In the genomic region with DNA sequence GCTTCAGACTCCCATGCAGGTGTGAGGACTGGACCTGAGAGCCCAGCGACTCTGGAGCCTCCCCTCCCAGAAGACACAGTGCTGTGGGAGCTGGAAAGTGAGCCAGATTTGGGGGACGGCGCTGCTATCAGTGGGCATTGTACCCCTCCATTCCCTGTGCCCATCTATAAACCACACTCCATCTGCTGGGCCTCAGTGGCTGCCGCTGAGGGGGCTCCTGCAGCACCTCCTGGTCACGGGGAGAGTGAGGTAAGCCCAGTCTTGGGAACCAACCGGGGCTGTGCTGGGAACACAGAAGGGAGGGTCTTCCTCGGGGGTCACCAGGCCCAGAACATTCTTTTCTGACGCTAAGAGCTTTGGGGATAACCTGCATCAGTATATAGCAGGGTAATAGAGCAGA, we compare ENCODE assay signal across 1 cellular context.
A peak's percentile ranks its signal among the peaks of the same experiment; 100 is the strongest.
TF ChIP-seq lines count a peak whose summit lies in the region.

No MANE protein-coding gene starts in this region.

TF ChIP-seq in HepG2, 621 proteins besides CTCF, POLR2A, EP300 and RAD21:
- TF ChIP-seq, protein P1, sequence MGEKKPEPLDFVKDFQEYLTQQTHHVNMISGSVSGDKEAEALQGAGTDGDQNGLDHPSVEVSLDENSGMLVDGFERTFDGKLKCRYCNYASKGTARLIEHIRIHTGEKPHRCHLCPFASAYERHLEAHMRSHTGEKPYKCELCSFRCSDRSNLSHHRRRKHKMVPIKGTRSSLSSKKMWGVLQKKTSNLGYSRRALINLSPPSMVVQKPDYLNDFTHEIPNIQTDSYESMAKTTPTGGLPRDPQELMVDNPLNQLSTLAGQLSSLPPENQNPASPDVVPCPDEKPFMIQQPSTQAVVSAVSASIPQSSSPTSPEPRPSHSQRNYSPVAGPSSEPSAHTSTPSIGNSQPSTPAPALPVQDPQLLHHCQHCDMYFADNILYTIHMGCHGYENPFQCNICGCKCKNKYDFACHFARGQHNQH (CRISPR knock-in tag; IDR thresholded peaks at IDR 0.05), result no peak
- TF ChIP-seq ZNF451 (CRISPR knock-in tag; IDR thresholded peaks at IDR 0.05), result no peak
- no peak for TF ChIP-seq ZNF550 (CRISPR knock-in tag; IDR thresholded peaks at IDR 0.05; ENCODE audit: borderline replicate concordance)
- no peak for TF ChIP-seq ZNF644 (CRISPR knock-in tag; IDR thresholded peaks at IDR 0.05; ENCODE audit: low read depth)
- TF ChIP-seq ZNF670 (CRISPR knock-in tag; IDR thresholded peaks at IDR 0.05; ENCODE audit: borderline replicate concordance), result no peak
- no peak for TF ChIP-seq KDM5A (IDR thresholded peaks at IDR 0.05; ENCODE audit: borderline replicate concordance, low read length)
- no peak for TF ChIP-seq HDAC1 (CRISPR knock-in tag; IDR thresholded peaks at IDR 0.05)
- TF ChIP-seq KLF9 (CRISPR knock-in tag; IDR thresholded peaks at IDR 0.05; ENCODE audit: low read depth), result no peak
- no peak for TF ChIP-seq DRAP1 (CRISPR knock-in tag; IDR thresholded peaks at IDR 0.05)
- TF ChIP-seq, protein P2, sequence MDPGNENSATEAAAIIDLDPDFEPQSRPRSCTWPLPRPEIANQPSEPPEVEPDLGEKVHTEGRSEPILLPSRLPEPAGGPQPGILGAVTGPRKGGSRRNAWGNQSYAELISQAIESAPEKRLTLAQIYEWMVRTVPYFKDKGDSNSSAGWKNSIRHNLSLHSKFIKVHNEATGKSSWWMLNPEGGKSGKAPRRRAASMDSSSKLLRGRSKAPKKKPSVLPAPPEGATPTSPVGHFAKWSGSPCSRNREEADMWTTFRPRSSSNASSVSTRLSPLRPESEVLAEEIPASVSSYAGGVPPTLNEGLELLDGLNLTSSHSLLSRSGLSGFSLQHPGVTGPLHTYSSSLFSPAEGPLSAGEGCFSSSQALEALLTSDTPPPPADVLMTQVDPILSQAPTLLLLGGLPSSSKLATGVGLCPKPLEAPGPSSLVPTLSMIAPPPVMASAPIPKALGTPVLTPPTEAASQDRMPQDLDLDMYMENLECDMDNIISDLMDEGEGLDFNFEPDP (CRISPR knock-in tag; conservative IDR thresholded peaks at IDR 0.05), result 0 out of 2 replicates have a peak, but pooled peaks have one; percentile 63
- TF ChIP-seq SOX6 (IDR thresholded peaks at IDR 0.05), result no peak
- TF ChIP-seq SOX6 (CRISPR knock-in tag; IDR thresholded peaks at IDR 0.05), result 0 out of 2 replicates have a peak, but pooled peaks have one; percentile 9
